Comparison of ENCODE assay signal across 14 cellular contexts in the genomic region with DNA sequence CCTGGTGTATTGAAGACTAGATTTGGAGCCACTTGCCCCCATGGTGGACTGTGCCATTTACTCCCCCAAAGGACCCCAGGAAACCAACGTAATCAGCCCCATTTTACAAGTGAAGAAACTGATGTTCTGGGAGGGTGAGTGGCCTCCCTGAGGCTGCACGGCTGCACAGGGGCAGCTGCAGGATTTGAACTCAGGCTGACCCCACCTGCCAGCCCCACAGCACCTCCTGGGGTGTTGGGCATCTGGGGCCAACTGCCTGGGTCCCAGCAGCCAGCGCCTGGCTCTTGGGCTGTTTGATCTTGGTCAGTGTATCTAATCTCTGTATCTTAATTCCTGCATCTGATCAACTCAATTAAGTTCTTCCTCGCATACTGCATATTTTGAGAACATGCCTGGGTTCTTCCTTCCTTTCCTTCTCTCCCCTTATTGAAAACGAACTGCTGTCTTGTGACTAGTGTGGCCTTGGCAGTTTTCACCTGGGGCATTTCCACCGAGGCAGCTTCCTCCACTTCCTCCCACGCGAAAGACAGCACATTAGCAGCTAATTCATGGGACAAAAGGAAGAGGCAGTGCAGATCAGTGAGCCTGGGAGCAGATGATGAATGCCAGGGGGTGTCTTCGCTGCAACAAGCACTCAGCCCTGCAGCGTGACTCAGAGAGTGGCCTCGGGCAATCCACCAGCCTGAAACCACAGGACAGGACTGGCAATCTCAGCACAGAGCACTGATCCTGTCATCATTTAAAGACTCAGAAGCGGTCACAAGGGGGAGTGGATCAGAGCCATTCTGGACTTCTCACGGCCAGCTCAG.
DNase-seq lines count a peak whose midpoint lies in the region; TF ChIP-seq lines count a peak whose summit lies in the region.
"Had no signal": no experiment of that assay in that cellular context is flagged by ENCODE, and none has a peak within 500 bp of the region (broad histone marks: within the 10 kb centered on the region; RNA-seq: fewer than 3 reads in every experiment).

No MANE protein-coding gene starts in this region.

- peaks cover 4% of the 10 kb centered on the region for H3K9me3 Mint-ChIP-seq in glutamatergic neuron (ENCODE audit: unreplicated experiment)

- H3K9ac ChIP-seq in HUES48 (ENCODE audit: low read depth, low read length) = no peak overlapping the region

- H3K27ac ChIP-seq in HUES48 (ENCODE audit: low read depth, low read length) = peak overlapping the region; percentile 42
- peak overlapping the region in 1 of 5 donors; percentile 54 for H3K27ac ChIP-seq in adrenal gland
- H3K27ac ChIP-seq in WERI-Rb-1 = no peak overlapping the region
- H3K27ac ChIP-seq: body of pancreas, C4-2B, heart left ventricle had no signal

- no peaks in the 10 kb centered on the region for H3K36me3 Mint-ChIP-seq in glutamatergic neuron (ENCODE audit: unreplicated experiment)

- peaks cover 20% of the 10 kb centered on the region for H3K4me1 Mint-ChIP-seq in glutamatergic neuron (ENCODE audit: low read depth, unreplicated experiment)

- no peak for TF ChIP-seq CTCF in adrenal gland (IDR thresholded peaks at IDR 0.05)
- no peak for TF ChIP-seq CTCF in glutamatergic neuron (IDR thresholded peaks at IDR 0.05; ENCODE audit: partially characterized antibody, unreplicated experiment)
- TF ChIP-seq CTCF in WERI-Rb-1 (IDR thresholded peaks at IDR 0.05; ENCODE audit: low read depth, low read length) = no peak

- H3K4me3 Mint-ChIP-seq in glutamatergic neuron (ENCODE audit: unreplicated experiment) = no peak overlapping the region

- H3K27me3 Mint-ChIP-seq in glutamatergic neuron (ENCODE audit: unreplicated experiment) = peaks cover 6% of the 10 kb centered on the region

- H3K4me1 ChIP-seq in HUES48 (ENCODE audit: control insufficient read depth, insufficient read depth, low read length) (0 out of 2 replicates have a peak, but pooled peaks cover 5% of the 10 kb centered on the region), adrenal gland (replicated peaks in 1 of 2) (no peaks in the 10 kb centered on the region)
- H3K4me1 ChIP-seq: body of pancreas had no signal

- no peak overlapping the region for H3K27ac Mint-ChIP-seq in glutamatergic neuron (ENCODE audit: unreplicated experiment)

- H3K4me3 ChIP-seq in HUES48 (ENCODE audit: low read depth, low read length) = no peak overlapping the region
- H3K4me3 ChIP-seq in adrenal gland = no peak overlapping the region
- H3K4me3 ChIP-seq in WERI-Rb-1 (ENCODE audit: low read depth, low read length) = no peak overlapping the region
- H3K4me3 ChIP-seq: body of pancreas, heart left ventricle had no signal

- intact Hi-C loops in adrenal gland (cut with DNase I) = no loop called here

- H3K36me3 ChIP-seq in HUES48 (ENCODE audit: control insufficient read depth, insufficient read depth, low read length) = no peaks in the 10 kb centered on the region
- H3K36me3 ChIP-seq in adrenal gland (replicated peaks in 1 of 2) = no peaks in the 10 kb centered on the region
- no peaks in the 10 kb centered on the region for H3K36me3 ChIP-seq in WERI-Rb-1
- H3K36me3 ChIP-seq: heart left ventricle had no signal

- WGBS in adrenal gland, 4 donors = 42 to 50% (median 45%) methylated on average over 12 to 13 of the region's 13 CpGs

- DNase-seq in AG08396 (ENCODE audit: low spot score) = peak; percentile 36
- peak; percentile 55 to 86 (median 80) for DNase-seq in adrenal gland
- DNase-seq in glutamatergic neuron = peak; percentile 44
- DNase-seq in NCI-H2227 treated with DMSO at 0.1 percent for 48 hours (lab: John Stamatoyannopoulos, UW) = no peak
- DNase-seq in NCI-H526 (lab: John Stamatoyannopoulos, UW) = no peak
- no peak for DNase-seq in T-helper 1 cell
- no peak for DNase-seq in WERI-Rb-1
- DNase-seq: activated CD8-positive, alpha-beta memory T cell treated with anti-CD3 and anti-CD28 coated beads for 24 hours; body of pancreas; heart left ventricle; NCI-H187; substantia nigra had no signal

- TF ChIP-seq POLR2A in adrenal gland (IDR thresholded peaks at IDR 0.05) = no peak

- H3K9me3 ChIP-seq in HUES48 (ENCODE audit: control insufficient read depth, insufficient read depth, low read length) (no peaks in the 10 kb centered on the region), adrenal gland (replicated peaks in 1 of 3) (no peaks in the 10 kb centered on the region), WERI-Rb-1 (ENCODE audit: severe bottlenecking) (no peaks in the 10 kb centered on the region)
- H3K9me3 ChIP-seq: body of pancreas, heart left ventricle had no signal

- H3K27me3 ChIP-seq in HUES48 (ENCODE audit: control insufficient read depth, insufficient read depth, low read length) (no peaks in the 10 kb centered on the region), adrenal gland (no peaks in the 10 kb centered on the region), WERI-Rb-1 (ENCODE audit: insufficient read depth, low read depth, severe bottlenecking) (no peaks in the 10 kb centered on the region)
- H3K27me3 ChIP-seq: body of pancreas, heart left ventricle had no signal

Comparison
In these comparisons a context has a peak if more than half of its experiments do, and no peak if none do; other contexts are left out.
1. DNase-seq: peak in AG08396 (single experiment), adrenal gland (7 of 7) and glutamatergic neuron (single experiment); none in NCI-H2227 treated with DMSO at 0.1 percent for 48 hours (single experiment), NCI-H526 (0 of 2), T-helper 1 cell (0 of 5) and WERI-Rb-1 (single experiment).